Comparison of ENCODE assay signal across 27 cellular contexts in the genomic region with DNA sequence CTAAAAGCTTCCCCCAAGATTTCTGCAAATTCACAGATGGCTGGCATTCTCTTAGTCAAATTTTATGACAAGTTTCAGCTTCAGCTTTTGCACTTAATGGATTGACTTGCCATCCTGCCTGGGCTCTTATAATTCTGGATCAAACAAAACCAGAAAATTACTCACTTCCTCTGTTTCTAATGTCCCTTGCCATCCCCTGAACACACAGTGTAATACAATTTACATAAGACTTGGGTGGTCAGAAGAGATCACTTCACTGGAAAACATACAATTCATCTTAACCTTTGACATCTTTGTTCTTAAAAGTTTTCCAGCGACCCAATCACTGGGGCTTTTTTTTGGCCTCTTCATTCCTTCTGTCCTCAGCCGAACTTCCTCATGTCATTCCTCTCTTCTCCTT.
A peak's percentile ranks its signal among the peaks of the same experiment; 100 is the strongest.
DNase-seq lines count a peak whose midpoint lies in the region; ATAC-seq and TF ChIP-seq lines count a peak whose summit lies in the region.
"Had no signal": no experiment of that assay in that cellular context is flagged by ENCODE, and none has a peak within 500 bp of the region (broad histone marks: within the 10 kb centered on the region; RNA-seq: fewer than 3 reads in every experiment).

No MANE protein-coding gene starts in this region.

- peaks cover 0 to 39% (median 13%) of the 10 kb centered on the region in 10 experiments; a peak in 15 of 20 replicates for H3K4me1 ChIP-seq in BLaER1 treated with 17β-estradiol and CSF1 and Interleukin-3, amounts not matched to agents 10 nM and 100 nM
- peaks cover 9% of the 10 kb centered on the region; the same call in 1 of the 2 replicates for H3K4me1 ChIP-seq in PC-3 (ENCODE audit: insufficient read depth, low read length)
- H3K4me1 ChIP-seq in MM.1S (ENCODE audit: low read length): no peaks in the 10 kb centered on the region

- peaks cover 17% of the 10 kb centered on the region for H3K4me1 Mint-ChIP-seq in dendritic cell treated with granulocyte-macrophage colony-stimulating factor and Interleukin-4, amounts not matched to agents 40 ng/mL and 50 ng/mL, for 4 days (ENCODE audit: low read depth)
- H3K4me1 Mint-ChIP-seq: activated CD4-positive, alpha-beta T cell treated with anti-CD3 and anti-CD28 coated beads, Interleukin-2, amount 10 ng/mL, durations not matched to agents 7 days and 5 days; memory B cell; naive B cell had no signal

- H3K79me2 ChIP-seq in PC-3 (ENCODE audit: low read length): no peaks in the 10 kb centered on the region
- H3K79me2 ChIP-seq in MM.1S (ENCODE audit: low read length): no peaks in the 10 kb centered on the region

- H3K36me3 Mint-ChIP-seq in dendritic cell treated with granulocyte-macrophage colony-stimulating factor and Interleukin-4, amounts not matched to agents 40 ng/mL and 50 ng/mL, for 4 days (ENCODE audit: low read depth): peaks cover 58% of the 10 kb centered on the region
- H3K36me3 Mint-ChIP-seq: memory B cell; naive B cell; stimulated activated memory B cell treated with anti-CD40 and anti-IgM and Interleukin-4, amounts not matched to agents 10 μg/mL and 1 μg/mL and 100 μg/mL, for 72 hours had no signal

- DNase-seq in HFF-Myc (ENCODE audit: extremely low read depth, low read depth) (peak; percentile 26), PC-3 (peak; percentile 45), NCI-H1930 (lab: John Stamatoyannopoulos, UW) (no peak), MM.1S (no peak), UCSD-AML1 (lab: John Stamatoyannopoulos, UW; ENCODE audit: unreplicated experiment) (no peak)
- DNase-seq: activated CD4-positive, alpha-beta T cell treated with anti-CD3 and anti-CD28 coated beads, Interleukin-2, amount 10 ng/mL, durations not matched to agents 7 days and 5 days; activated CD8-positive, alpha-beta memory T cell treated with anti-CD3 and anti-CD28 coated beads, Interleukin-2, amount 50 U/mL, for 48 hours; brain microvascular endothelial cell; glutamatergic neuron; naive B cell; NCI-H146; NCI-H2171; NCI-H526; occipital lobe; OCI-M1; SHP77 treated with DMSO at 0.1 percent for 48 hours; small intestine; testis; WERI-Rb-1 had no signal

- H3K9me2 ChIP-seq in PC-3 (replicated peaks; ENCODE audit: low read length) (no peaks in the 10 kb centered on the region), MM.1S (replicated peaks; ENCODE audit: insufficient read depth, low read length) (no peaks in the 10 kb centered on the region)

- peak overlapping the region in 10 of 11 experiments; percentile 13 to 84 (median 34); a peak in 17 of 22 replicates for H3K4me2 ChIP-seq in BLaER1 treated with 17β-estradiol and CSF1 and Interleukin-3, amounts not matched to agents 10 nM and 100 nM
- H3K4me2 ChIP-seq in PC-3 (ENCODE audit: low read length) (0 out of 2 replicates have a peak overlapping the region, but pooled peaks have one; percentile 8), MM.1S (ENCODE audit: low read depth, low read length) (no peak overlapping the region)

- H2AFZ ChIP-seq in PC-3 (ENCODE audit: low read length): no peak overlapping the region
- no peak overlapping the region for H2AFZ ChIP-seq in MM.1S (ENCODE audit: low read length)

- CTCF ChIA-PET in PC-3 (lab: Charles Lee): interaction anchor here (0.6 to 0.7 kb wide), 2 partner anchors 9 to 778 kb away, joined by 3 read pairs; no protein-coding TSS in a partner anchor

- peak overlapping the region in 2 of 11 experiments; percentile 3 to 21; a peak in 2 of 22 replicates for H3K27ac ChIP-seq in BLaER1 treated with 17β-estradiol and CSF1 and Interleukin-3, amounts not matched to agents 10 nM and 100 nM
- H3K27ac ChIP-seq in PC-3 (ENCODE audit: low read length): no peak overlapping the region
- no peak overlapping the region for H3K27ac ChIP-seq in MM.1S (ENCODE audit: low read length)
- H3K27ac ChIP-seq: brain microvascular endothelial cell, testis, WERI-Rb-1 had no signal

- ATAC-seq in PC-3 (peak; percentile 61), HG02571 (IDR thresholded peaks at IDR 0.05; ENCODE audit: unreplicated experiment) (no peak)
- ATAC-seq: stimulated activated memory B cell treated with anti-CD40 and anti-IgM and Interleukin-4, amounts not matched to agents 10 μg/mL and 1 μg/mL and 100 μg/mL, for 72 hours had no signal

- no peaks in the 10 kb centered on the region for H3K27me3 Mint-ChIP-seq in dendritic cell treated with granulocyte-macrophage colony-stimulating factor and Interleukin-4, amounts not matched to agents 40 ng/mL and 50 ng/mL, for 4 days
- H3K27me3 Mint-ChIP-seq: activated CD4-positive, alpha-beta T cell treated with anti-CD3 and anti-CD28 coated beads, Interleukin-2, amount 10 ng/mL, durations not matched to agents 7 days and 5 days; activated naive CD8-positive, alpha-beta T cell; memory B cell; stimulated activated memory B cell treated with anti-CD40 and anti-IgM and Interleukin-4, amounts not matched to agents 10 μg/mL and 1 μg/mL and 100 μg/mL, for 72 hours had no signal

- H3K4me3 ChIP-seq in BLaER1 treated with 17β-estradiol and CSF1 and Interleukin-3, amounts not matched to agents 10 nM and 100 nM: no peak overlapping the region
- H3K4me3 ChIP-seq in HFF-Myc (replicated peaks; ENCODE audit: low read depth, low read length): no peak overlapping the region
- H3K4me3 ChIP-seq in PC-3 (ENCODE audit: low read length): no peak overlapping the region
- no peak overlapping the region for H3K4me3 ChIP-seq in MM.1S (ENCODE audit: low read length)
- H3K4me3 ChIP-seq: testis had no signal

- H4K20me1 ChIP-seq in BLaER1 treated with 17β-estradiol and CSF1 and Interleukin-3, amounts not matched to agents 10 nM and 100 nM: no peaks in the 10 kb centered on the region
- H4K20me1 ChIP-seq in PC-3 (ENCODE audit: low read length) (no peaks in the 10 kb centered on the region), MM.1S (ENCODE audit: insufficient read depth, low read length) (no peaks in the 10 kb centered on the region)

- no peaks in the 10 kb centered on the region for H3F3A ChIP-seq in PC-3 (ENCODE audit: low read length, unreplicated experiment)
- H3F3A ChIP-seq in MM.1S (ENCODE audit: insufficient read depth, low read length): no peaks in the 10 kb centered on the region

- H3K9ac ChIP-seq in BLaER1 treated with 17β-estradiol and CSF1 and Interleukin-3, amounts not matched to agents 10 nM and 100 nM: no peak overlapping the region
- H3K9ac ChIP-seq in PC-3 (ENCODE audit: low read length): no peak overlapping the region
- H3K9ac ChIP-seq in MM.1S (ENCODE audit: low read length): no peak overlapping the region

- no peak for TF ChIP-seq CTCF in HFF-Myc (IDR thresholded peaks at IDR 0.05; ENCODE audit: low read depth, low read length, missing control alignments)
- TF ChIP-seq CTCF in PC-3 (conservative IDR thresholded peaks at IDR 0.05; ENCODE audit: low read depth, low read length): no peak
- no peak for TF ChIP-seq CTCF in MM.1S (IDR thresholded peaks at IDR 0.05; ENCODE audit: low read length)

- H3K4me3 Mint-ChIP-seq in dendritic cell treated with granulocyte-macrophage colony-stimulating factor and Interleukin-4, amounts not matched to agents 40 ng/mL and 50 ng/mL, for 4 days: no peak overlapping the region
- H3K4me3 Mint-ChIP-seq: activated CD4-positive, alpha-beta T cell treated with anti-CD3 and anti-CD28 coated beads, Interleukin-2, amount 10 ng/mL, durations not matched to agents 7 days and 5 days; activated naive CD8-positive, alpha-beta T cell; memory B cell; naive B cell; stimulated activated memory B cell treated with anti-CD40 and anti-IgM and Interleukin-4, amounts not matched to agents 10 μg/mL and 1 μg/mL and 100 μg/mL, for 72 hours; T-helper 1 cell treated with Interleukin-12 subunit alpha and Interleukin-12 subunit beta and Interleukin-4 antibody, amounts not matched to agents 30 μg/mL and 1 μg/mL, for 36 hours had no signal

- BruUV-seq in PC-3 (replicated peaks; lab: Mats Ljungman, UMichigan): no TSS peak

- intact Hi-C loops in PC-3 (cut with micrococcal nuclease): no loop called here
- intact Hi-C loops in dendritic cell treated with granulocyte-macrophage colony-stimulating factor and Interleukin-4, amounts not matched to agents 40 ng/mL and 50 ng/mL, for 4 days (cut with micrococcal nuclease): no loop called here

- POLR2A ChIA-PET in PC-3 (lab: Charles Lee; ENCODE audit: unreplicated experiment): no interaction called here

- H3K27ac Mint-ChIP-seq in dendritic cell treated with granulocyte-macrophage colony-stimulating factor and Interleukin-4, amounts not matched to agents 40 ng/mL and 50 ng/mL, for 4 days: peak overlapping the region; percentile 17
- H3K27ac Mint-ChIP-seq: activated CD4-positive, alpha-beta T cell treated with anti-CD3 and anti-CD28 coated beads, Interleukin-2, amount 10 ng/mL, durations not matched to agents 7 days and 5 days; activated naive CD8-positive, alpha-beta T cell; activated T-helper 2 cell treated with anti-CD3 and anti-CD28 coated beads, Interferon-gamma antibody, Interleukin-2, Interleukin-4, amounts not matched to agents 10 μg/mL and 5 μg/mL and 100 μg/mL, durations not matched to agents 14 hours and 24 hours and 36 hours; memory B cell; naive B cell; stimulated activated memory B cell treated with anti-CD40 and anti-IgM and Interleukin-4, amounts not matched to agents 10 μg/mL and 1 μg/mL and 100 μg/mL, for 72 hours; T-helper 1 cell treated with Interleukin-12 subunit alpha and Interleukin-12 subunit beta and Interleukin-4 antibody, amounts not matched to agents 30 μg/mL and 1 μg/mL, for 36 hours had no signal

- H3K9me3 Mint-ChIP-seq in dendritic cell treated with granulocyte-macrophage colony-stimulating factor and Interleukin-4, amounts not matched to agents 40 ng/mL and 50 ng/mL, for 4 days: no peaks in the 10 kb centered on the region
- H3K9me3 Mint-ChIP-seq: activated CD4-positive, alpha-beta T cell treated with anti-CD3 and anti-CD28 coated beads, Interleukin-2, amount 10 ng/mL, durations not matched to agents 7 days and 5 days; activated T-helper 2 cell treated with anti-CD3 and anti-CD28 coated beads, Interferon-gamma antibody, Interleukin-2, Interleukin-4, amounts not matched to agents 10 μg/mL and 5 μg/mL and 100 μg/mL, durations not matched to agents 14 hours and 24 hours and 36 hours; memory B cell; naive B cell; stimulated activated memory B cell treated with anti-CD40 and anti-IgM and Interleukin-4, amounts not matched to agents 10 μg/mL and 1 μg/mL and 100 μg/mL, for 72 hours; T-helper 1 cell treated with Interleukin-12 subunit alpha and Interleukin-12 subunit beta and Interleukin-4 antibody, amounts not matched to agents 30 μg/mL and 1 μg/mL, for 36 hours had no signal

- H3K27me3 ChIP-seq in BLaER1 treated with 17β-estradiol and CSF1 and Interleukin-3, amounts not matched to agents 10 nM and 100 nM: no peaks in the 10 kb centered on the region
- H3K27me3 ChIP-seq in PC-3 (ENCODE audit: low read length) (no peaks in the 10 kb centered on the region), MM.1S (replicated peaks; ENCODE audit: insufficient read depth, low read length) (no peaks in the 10 kb centered on the region)
- H3K27me3 ChIP-seq: brain microvascular endothelial cell, testis had no signal

- peaks cover 0 to 54% (median 0%) of the 10 kb centered on the region in 11 experiments; a peak in 5 of 22 replicates for H3K36me3 ChIP-seq in BLaER1 treated with 17β-estradiol and CSF1 and Interleukin-3, amounts not matched to agents 10 nM and 100 nM
- H3K36me3 ChIP-seq in PC-3 (ENCODE audit: low read depth, low read length) (no peaks in the 10 kb centered on the region), MM.1S (replicated peaks; ENCODE audit: insufficient read depth, low read length) (no peaks in the 10 kb centered on the region)
- H3K36me3 ChIP-seq: brain microvascular endothelial cell, WERI-Rb-1 had no signal

- no peaks in the 10 kb centered on the region for H3K9me3 ChIP-seq in BLaER1 treated with 17β-estradiol and CSF1 and Interleukin-3, amounts not matched to agents 10 nM and 100 nM (replicated peaks in 1 of 11)
- H3K9me3 ChIP-seq in PC-3 (ENCODE audit: low read length) (no peaks in the 10 kb centered on the region), MM.1S (replicated peaks; ENCODE audit: insufficient read depth, low read length) (no peaks in the 10 kb centered on the region)
- H3K9me3 ChIP-seq: testis had no signal

Comparison
In these comparisons a context has a peak if more than half of its experiments do, and no peak if none do; other contexts are left out.
1. DNase-seq: peak in HFF-Myc (single experiment) and PC-3 (single experiment); none in NCI-H1930 (0 of 2), MM.1S (single experiment) and UCSD-AML1 (single experiment).